In the genomic region with DNA sequence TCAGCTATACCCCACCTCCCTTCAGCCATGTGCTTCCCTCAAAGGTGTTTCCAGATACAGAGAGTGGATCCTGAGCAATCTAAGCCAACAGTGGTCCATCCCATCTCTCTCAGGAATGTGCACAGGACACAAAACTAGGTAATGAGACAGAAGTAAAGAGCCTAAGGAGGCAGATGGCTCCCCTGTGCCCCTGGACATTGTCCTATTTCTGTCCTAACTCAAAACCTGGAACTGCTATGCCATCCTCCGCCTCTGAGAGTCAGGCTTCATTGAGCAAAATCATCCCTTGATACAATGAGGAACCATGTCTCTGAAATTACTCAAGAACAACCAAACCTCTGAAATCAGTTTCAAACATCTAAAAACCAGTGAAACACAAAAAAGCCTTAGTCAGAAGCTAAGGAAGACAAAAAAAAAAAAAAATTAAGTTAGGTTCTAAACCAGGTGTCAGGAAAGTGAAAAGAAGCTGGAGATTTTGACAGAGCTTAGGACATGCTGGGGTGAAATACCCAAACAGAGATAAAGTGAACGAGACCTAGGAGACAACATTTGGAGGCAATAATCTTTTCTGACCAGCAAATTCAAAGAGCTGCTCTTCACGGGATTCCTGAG, we compare ENCODE assay signal across 1 cellular context.
TF ChIP-seq lines count a peak whose summit lies in the region.

No MANE protein-coding gene starts in this region.

TF ChIP-seq in GM12878, 131 proteins besides CTCF, POLR2A, EP300 and RAD21 (continued from another document):
- TF ChIP-seq, protein P1, sequence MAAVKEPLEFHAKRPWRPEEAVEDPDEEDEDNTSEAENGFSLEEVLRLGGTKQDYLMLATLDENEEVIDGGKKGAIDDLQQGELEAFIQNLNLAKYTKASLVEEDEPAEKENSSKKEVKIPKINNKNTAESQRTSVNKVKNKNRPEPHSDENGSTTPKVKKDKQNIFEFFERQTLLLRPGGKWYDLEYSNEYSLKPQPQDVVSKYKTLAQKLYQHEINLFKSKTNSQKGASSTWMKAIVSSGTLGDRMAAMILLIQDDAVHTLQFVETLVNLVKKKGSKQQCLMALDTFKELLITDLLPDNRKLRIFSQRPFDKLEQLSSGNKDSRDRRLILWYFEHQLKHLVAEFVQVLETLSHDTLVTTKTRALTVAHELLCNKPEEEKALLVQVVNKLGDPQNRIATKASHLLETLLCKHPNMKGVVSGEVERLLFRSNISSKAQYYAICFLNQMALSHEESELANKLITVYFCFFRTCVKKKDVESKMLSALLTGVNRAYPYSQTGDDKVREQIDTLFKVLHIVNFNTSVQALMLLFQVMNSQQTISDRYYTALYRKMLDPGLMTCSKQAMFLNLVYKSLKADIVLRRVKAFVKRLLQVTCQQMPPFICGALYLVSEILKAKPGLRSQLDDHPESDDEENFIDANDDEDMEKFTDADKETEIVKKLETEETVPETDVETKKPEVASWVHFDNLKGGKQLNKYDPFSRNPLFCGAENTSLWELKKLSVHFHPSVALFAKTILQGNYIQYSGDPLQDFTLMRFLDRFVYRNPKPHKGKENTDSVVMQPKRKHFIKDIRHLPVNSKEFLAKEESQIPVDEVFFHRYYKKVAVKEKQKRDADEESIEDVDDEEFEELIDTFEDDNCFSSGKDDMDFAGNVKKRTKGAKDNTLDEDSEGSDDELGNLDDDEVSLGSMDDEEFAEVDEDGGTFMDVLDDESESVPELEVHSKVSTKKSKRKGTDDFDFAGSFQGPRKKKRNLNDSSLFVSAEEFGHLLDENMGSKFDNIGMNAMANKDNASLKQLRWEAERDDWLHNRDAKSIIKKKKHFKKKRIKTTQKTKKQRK (IDR thresholded peaks at IDR 0.05; ENCODE audit: low read depth, low read length), result no peak
- TF ChIP-seq, protein P2, sequence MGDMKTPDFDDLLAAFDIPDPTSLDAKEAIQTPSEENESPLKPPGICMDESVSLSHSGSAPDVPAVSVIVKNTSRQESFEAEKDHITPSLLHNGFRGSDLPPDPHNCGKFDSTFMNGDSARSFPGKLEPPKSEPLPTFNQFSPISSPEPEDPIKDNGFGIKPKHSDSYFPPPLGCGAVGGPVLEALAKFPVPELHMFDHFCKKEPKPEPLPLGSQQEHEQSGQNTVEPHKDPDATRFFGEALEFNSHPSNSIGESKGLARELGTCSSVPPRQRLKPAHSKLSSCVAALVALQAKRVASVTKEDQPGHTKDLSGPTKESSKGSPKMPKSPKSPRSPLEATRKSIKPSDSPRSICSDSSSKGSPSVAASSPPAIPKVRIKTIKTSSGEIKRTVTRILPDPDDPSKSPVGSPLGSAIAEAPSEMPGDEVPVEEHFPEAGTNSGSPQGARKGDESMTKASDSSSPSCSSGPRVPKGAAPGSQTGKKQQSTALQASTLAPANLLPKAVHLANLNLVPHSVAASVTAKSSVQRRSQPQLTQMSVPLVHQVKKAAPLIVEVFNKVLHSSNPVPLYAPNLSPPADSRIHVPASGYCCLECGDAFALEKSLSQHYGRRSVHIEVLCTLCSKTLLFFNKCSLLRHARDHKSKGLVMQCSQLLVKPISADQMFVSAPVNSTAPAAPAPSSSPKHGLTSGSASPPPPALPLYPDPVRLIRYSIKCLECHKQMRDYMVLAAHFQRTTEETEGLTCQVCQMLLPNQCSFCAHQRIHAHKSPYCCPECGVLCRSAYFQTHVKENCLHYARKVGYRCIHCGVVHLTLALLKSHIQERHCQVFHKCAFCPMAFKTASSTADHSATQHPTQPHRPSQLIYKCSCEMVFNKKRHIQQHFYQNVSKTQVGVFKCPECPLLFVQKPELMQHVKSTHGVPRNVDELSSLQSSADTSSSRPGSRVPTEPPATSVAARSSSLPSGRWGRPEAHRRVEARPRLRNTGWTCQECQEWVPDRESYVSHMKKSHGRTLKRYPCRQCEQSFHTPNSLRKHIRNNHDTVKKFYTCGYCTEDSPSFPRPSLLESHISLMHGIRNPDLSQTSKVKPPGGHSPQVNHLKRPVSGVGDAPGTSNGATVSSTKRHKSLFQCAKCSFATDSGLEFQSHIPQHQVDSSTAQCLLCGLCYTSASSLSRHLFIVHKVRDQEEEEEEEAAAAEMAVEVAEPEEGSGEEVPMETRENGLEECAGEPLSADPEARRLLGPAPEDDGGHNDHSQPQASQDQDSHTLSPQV (IDR thresholded peaks at IDR 0.05), result no peak
- TF ChIP-seq, protein P3, sequence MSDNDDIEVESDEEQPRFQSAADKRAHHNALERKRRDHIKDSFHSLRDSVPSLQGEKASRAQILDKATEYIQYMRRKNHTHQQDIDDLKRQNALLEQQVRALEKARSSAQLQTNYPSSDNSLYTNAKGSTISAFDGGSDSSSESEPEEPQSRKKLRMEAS (IDR thresholded peaks at IDR 0.05; ENCODE audit: low read depth, low read length), result 0 out of 2 replicates have a peak, but pooled peaks have one; percentile 26
- no peak for TF ChIP-seq YBX1 (IDR thresholded peaks at IDR 0.05)
- 0 out of 2 replicates have a peak, but pooled peaks have one; percentile 18 for TF ChIP-seq POLR2AphosphoS5 (IDR thresholded peaks at IDR 0.05; ENCODE audit: low read length)
- TF ChIP-seq TCF7 (IDR thresholded peaks at IDR 0.05; ENCODE audit: borderline replicate concordance), result 0 out of 2 replicates have a peak, but pooled peaks have one; percentile 37
- TF ChIP-seq, protein P4, sequence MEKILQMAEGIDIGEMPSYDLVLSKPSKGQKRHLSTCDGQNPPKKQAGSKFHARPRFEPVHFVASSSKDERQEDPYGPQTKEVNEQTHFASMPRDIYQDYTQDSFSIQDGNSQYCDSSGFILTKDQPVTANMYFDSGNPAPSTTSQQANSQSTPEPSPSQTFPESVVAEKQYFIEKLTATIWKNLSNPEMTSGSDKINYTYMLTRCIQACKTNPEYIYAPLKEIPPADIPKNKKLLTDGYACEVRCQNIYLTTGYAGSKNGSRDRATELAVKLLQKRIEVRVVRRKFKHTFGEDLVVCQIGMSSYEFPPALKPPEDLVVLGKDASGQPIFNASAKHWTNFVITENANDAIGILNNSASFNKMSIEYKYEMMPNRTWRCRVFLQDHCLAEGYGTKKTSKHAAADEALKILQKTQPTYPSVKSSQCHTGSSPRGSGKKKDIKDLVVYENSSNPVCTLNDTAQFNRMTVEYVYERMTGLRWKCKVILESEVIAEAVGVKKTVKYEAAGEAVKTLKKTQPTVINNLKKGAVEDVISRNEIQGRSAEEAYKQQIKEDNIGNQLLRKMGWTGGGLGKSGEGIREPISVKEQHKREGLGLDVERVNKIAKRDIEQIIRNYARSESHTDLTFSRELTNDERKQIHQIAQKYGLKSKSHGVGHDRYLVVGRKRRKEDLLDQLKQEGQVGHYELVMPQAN (conservative IDR thresholded peaks at IDR 0.05), result peak; percentile 24; the same call in 1 of the 2 replicates
- TF ChIP-seq RAD51 (IDR thresholded peaks at IDR 0.05), result peak; percentile 57; the same call in 1 of the 2 replicates
- TF ChIP-seq, protein P5, sequence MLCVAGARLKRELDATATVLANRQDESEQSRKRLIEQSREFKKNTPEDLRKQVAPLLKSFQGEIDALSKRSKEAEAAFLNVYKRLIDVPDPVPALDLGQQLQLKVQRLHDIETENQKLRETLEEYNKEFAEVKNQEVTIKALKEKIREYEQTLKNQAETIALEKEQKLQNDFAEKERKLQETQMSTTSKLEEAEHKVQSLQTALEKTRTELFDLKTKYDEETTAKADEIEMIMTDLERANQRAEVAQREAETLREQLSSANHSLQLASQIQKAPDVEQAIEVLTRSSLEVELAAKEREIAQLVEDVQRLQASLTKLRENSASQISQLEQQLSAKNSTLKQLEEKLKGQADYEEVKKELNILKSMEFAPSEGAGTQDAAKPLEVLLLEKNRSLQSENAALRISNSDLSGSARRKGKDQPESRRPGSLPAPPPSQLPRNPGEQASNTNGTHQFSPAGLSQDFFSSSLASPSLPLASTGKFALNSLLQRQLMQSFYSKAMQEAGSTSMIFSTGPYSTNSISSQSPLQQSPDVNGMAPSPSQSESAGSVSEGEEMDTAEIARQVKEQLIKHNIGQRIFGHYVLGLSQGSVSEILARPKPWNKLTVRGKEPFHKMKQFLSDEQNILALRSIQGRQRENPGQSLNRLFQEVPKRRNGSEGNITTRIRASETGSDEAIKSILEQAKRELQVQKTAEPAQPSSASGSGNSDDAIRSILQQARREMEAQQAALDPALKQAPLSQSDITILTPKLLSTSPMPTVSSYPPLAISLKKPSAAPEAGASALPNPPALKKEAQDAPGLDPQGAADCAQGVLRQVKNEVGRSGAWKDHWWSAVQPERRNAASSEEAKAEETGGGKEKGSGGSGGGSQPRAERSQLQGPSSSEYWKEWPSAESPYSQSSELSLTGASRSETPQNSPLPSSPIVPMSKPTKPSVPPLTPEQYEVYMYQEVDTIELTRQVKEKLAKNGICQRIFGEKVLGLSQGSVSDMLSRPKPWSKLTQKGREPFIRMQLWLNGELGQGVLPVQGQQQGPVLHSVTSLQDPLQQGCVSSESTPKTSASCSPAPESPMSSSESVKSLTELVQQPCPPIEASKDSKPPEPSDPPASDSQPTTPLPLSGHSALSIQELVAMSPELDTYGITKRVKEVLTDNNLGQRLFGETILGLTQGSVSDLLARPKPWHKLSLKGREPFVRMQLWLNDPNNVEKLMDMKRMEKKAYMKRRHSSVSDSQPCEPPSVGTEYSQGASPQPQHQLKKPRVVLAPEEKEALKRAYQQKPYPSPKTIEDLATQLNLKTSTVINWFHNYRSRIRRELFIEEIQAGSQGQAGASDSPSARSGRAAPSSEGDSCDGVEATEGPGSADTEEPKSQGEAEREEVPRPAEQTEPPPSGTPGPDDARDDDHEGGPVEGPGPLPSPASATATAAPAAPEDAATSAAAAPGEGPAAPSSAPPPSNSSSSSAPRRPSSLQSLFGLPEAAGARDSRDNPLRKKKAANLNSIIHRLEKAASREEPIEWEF (IDR thresholded peaks at IDR 0.05; ENCODE audit: insufficient replicate concordance, low read depth, low read length), result no peak
- peak; percentile 52 for TF ChIP-seq SMC3 (IDR thresholded peaks at IDR 0.05; ENCODE audit: borderline replicate concordance, low read length)
- TF ChIP-seq ZNF384 (IDR thresholded peaks at IDR 0.05; ENCODE audit: borderline replicate concordance, low read depth, low read length), result peak; percentile 73
- 0 out of 2 replicates have a peak, but pooled peaks have one; percentile 11 for TF ChIP-seq BACH1 (IDR thresholded peaks at IDR 0.05; ENCODE audit: borderline replicate concordance)
- TF ChIP-seq SMARCA5 (IDR thresholded peaks at IDR 0.05), result 0 out of 2 replicates have a peak, but pooled peaks have one; percentile 33
- TF ChIP-seq TAF1 (IDR thresholded peaks at IDR 0.05; ENCODE audit: borderline replicate concordance, low read depth, low read length), result peak; percentile 26; the same call in 1 of the 2 replicates
- TF ChIP-seq, protein P6, sequence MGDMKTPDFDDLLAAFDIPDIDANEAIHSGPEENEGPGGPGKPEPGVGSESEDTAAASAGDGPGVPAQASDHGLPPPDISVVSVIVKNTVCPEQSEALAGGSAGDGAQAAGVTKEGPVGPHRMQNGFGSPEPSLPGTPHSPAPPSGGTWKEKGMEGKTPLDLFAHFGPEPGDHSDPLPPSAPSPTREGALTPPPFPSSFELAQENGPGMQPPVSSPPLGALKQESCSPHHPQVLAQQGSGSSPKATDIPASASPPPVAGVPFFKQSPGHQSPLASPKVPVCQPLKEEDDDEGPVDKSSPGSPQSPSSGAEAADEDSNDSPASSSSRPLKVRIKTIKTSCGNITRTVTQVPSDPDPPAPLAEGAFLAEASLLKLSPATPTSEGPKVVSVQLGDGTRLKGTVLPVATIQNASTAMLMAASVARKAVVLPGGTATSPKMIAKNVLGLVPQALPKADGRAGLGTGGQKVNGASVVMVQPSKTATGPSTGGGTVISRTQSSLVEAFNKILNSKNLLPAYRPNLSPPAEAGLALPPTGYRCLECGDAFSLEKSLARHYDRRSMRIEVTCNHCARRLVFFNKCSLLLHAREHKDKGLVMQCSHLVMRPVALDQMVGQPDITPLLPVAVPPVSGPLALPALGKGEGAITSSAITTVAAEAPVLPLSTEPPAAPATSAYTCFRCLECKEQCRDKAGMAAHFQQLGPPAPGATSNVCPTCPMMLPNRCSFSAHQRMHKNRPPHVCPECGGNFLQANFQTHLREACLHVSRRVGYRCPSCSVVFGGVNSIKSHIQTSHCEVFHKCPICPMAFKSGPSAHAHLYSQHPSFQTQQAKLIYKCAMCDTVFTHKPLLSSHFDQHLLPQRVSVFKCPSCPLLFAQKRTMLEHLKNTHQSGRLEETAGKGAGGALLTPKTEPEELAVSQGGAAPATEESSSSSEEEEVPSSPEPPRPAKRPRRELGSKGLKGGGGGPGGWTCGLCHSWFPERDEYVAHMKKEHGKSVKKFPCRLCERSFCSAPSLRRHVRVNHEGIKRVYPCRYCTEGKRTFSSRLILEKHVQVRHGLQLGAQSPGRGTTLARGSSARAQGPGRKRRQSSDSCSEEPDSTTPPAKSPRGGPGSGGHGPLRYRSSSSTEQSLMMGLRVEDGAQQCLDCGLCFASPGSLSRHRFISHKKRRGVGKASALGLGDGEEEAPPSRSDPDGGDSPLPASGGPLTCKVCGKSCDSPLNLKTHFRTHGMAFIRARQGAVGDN (IDR thresholded peaks at IDR 0.05), result peak; percentile 34
- TF ChIP-seq CHD1 (IDR thresholded peaks at IDR 0.05; ENCODE audit: low read depth, low read length), result peak; percentile 84; the same call in 1 of the 2 replicates
